ENCODE assay signal across 1 cellular context in the genomic region with DNA sequence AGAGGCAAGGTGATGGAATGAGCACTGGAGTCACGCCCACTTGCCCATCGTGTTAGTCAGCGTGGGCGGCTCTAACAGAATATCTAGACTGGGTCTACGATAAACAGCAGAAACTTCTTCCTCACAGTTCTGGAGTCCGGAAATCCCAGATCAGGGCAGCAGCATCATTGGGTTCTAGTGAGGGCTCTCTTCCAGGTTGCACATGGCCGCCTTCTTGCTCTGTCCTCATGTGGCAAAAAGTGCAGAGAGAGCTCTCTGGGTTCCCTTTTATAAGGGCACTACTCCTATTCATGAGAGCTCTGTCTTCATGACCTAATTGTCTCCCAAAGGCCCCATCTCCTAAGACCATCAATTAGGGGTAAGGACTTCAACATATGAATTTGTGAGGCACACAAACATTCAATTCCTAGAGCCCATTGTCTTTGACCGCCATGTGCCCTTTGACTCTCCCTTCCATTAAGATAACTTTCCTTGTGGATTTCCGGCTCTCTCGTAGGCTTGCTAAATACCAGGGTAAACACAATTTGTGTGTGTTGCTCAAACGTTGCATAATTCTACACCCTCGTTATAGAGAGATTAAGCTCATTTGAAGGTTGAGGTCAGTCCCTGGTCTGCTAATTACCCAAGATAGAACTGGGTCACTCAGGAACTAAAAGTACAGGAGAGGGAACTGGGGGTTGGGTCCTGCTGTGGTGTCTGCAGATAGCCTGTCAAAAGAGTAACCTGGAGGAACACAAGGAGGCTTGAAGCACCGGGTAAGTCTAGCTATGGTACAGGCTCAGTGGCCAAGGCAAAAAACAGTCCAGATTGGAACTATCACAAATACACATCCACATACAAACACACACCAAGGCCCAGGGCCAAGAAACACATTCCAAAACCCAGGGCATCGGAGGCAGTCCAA.
TF ChIP-seq lines count a peak whose summit lies in the region.

No MANE protein-coding gene starts in this region.

TF ChIP-seq in HepG2, 621 proteins besides CTCF, POLR2A, EP300 and RAD21 (continues in another document):
- TF ChIP-seq SMAD1 (CRISPR knock-in tag; IDR thresholded peaks at IDR 0.05; ENCODE audit: borderline replicate concordance, low read depth): no peak
- TF ChIP-seq ZNF350 (CRISPR knock-in tag; IDR thresholded peaks at IDR 0.05; ENCODE audit: borderline replicate concordance, low read depth): no peak; the same call in 1 of the 2 replicates
- TF ChIP-seq, protein P1, sequence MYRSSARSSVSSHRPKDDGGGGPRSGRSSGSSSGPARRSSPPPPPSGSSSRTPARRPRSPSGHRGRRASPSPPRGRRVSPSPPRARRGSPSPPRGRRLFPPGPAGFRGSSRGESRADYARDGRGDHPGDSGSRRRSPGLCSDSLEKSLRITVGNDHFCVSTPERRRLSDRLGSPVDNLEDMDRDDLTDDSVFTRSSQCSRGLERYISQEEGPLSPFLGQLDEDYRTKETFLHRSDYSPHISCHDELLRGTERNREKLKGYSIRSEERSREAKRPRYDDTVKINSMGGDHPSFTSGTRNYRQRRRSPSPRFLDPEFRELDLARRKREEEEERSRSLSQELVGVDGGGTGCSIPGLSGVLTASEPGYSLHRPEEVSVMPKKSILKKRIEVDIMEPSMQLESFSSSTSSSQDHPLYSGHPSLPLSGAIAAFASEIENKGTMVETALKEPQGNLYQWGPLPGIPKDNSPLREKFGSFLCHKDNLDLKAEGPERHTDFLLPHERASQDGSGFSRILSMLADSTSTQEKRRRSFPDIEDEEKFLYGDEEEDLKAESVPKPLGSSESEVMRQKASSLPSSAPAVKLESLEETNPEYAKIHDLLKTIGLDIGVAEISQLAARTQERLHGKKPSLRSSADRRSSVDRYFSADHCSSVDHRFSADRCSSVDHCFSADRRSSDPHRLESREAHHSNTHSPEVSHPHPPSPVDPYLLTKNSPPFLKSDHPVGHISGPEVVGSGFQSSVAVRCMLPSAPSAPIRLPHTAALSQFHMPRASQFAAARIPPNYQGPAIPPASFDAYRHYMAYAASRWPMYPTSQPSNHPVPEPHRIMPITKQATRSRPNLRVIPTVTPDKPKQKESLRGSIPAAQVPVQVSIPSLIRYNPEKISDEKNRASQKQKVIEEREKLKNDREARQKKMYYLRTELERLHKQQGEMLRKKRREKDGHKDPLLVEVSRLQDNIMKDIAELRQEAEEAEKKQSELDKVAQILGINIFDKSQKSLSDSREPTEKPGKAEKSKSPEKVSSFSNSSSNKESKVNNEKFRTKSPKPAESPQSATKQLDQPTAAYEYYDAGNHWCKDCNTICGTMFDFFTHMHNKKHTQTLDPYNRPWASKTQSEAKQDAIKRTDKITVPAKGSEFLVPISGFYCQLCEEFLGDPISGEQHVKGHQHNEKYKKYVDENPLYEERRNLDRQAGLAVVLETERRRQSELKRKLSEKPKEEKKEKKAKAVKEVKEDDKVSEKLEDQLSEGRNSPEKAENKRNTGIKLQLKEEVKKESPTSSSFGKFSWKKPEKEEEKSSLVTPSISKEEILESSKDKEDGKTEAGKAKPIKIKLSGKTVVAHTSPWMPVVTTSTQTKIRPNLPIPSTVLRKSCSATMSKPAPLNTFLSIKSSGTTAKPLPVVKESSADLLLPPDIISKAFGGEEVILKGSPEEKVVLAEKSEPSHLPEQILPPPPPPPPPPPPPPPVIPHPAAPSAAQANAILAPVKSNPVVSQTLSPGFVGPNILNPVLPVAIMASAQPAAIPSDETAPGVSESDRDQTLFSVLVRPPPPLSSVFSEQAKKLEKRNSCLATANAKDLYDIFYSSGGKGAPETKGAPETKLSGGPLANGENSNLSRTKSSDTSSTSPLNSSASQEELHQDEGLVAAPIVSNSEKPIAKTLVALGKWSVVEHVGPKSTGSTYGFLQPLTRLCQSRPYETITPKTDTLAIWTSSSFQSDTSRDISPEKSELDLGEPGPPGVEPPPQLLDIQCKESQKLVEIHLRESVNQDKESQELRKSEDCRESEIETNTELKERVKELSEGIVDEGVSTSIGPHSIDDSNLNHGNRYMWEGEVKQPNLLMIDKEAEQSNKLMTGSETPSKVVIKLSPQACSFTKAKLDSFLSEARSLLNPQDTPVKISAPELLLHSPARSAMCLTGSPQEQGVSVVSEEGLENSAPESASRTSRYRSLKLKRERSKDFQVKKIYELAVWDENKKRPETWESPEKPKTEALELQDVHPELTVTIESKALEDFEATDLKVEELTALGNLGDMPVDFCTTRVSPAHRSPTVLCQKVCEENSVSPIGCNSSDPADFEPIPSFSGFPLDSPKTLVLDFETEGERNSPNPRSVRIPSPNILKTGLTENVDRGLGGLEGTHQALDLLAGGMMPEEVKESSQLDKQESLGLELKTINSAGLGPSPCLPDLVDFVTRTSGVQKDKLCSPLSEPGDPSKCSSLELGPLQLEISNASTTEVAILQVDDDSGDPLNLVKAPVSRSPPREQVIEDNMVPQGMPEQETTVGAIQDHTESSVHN (CRISPR knock-in tag; IDR thresholded peaks at IDR 0.05): peak; percentile 42; the same call in 1 of the 2 replicates
- TF ChIP-seq, protein P2, sequence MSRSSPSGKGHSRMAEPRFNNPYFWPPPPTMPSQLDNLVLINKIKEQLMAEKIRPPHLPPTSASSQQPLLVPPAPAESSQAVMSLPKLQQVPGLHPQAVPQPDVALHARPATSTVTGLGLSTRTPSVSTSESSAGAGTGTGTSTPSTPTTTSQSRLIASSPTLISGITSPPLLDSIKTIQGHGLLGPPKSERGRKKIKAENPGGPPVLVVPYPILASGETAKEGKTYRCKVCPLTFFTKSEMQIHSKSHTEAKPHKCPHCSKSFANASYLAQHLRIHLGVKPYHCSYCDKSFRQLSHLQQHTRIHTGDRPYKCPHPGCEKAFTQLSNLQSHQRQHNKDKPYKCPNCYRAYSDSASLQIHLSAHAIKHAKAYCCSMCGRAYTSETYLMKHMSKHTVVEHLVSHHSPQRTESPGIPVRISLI (CRISPR knock-in tag; IDR thresholded peaks at IDR 0.05; ENCODE audit: borderline replicate concordance): peak; percentile 68; the same call in 1 of the 2 replicates
- peak; percentile 79; the same call in 1 of the 2 replicates for TF ChIP-seq ZNF772 (CRISPR knock-in tag; IDR thresholded peaks at IDR 0.05)
- 0 out of 2 replicates have a peak, but pooled peaks have one; percentile 46 for TF ChIP-seq GLI4 (CRISPR knock-in tag; IDR thresholded peaks at IDR 0.05; ENCODE audit: borderline replicate concordance)
- TF ChIP-seq SIX4 (CRISPR knock-in tag; IDR thresholded peaks at IDR 0.05): peak; percentile 90
- TF ChIP-seq TGIF2 (CRISPR knock-in tag; IDR thresholded peaks at IDR 0.05): peak; percentile 68; the same call in 1 of the 2 replicates
- TF ChIP-seq MYNN (CRISPR knock-in tag; IDR thresholded peaks at IDR 0.05; ENCODE audit: low read depth): no peak
- peak; percentile 98 for TF ChIP-seq ELF3 (CRISPR knock-in tag; IDR thresholded peaks at IDR 0.05)
- peak; percentile 91; the same call in 1 of the 2 replicates for TF ChIP-seq SP140L (CRISPR knock-in tag; IDR thresholded peaks at IDR 0.05; ENCODE audit: borderline replicate concordance)
- TF ChIP-seq NFKBIZ (CRISPR knock-in tag; IDR thresholded peaks at IDR 0.05): peak; percentile 83
- no peak for TF ChIP-seq ZNF143 (CRISPR knock-in tag; IDR thresholded peaks at IDR 0.05)
- TF ChIP-seq ZEB1 (IDR thresholded peaks at IDR 0.05; ENCODE audit: insufficient replicate concordance, low read depth): peak; percentile 76
- no peak for TF ChIP-seq ZNF468 (CRISPR knock-in tag; IDR thresholded peaks at IDR 0.05)
- no peak for TF ChIP-seq IKZF1 (IDR thresholded peaks at IDR 0.05)
- no peak for TF ChIP-seq ZNF839 (CRISPR knock-in tag; IDR thresholded peaks at IDR 0.05; ENCODE audit: borderline replicate concordance)
- TF ChIP-seq, protein P3, sequence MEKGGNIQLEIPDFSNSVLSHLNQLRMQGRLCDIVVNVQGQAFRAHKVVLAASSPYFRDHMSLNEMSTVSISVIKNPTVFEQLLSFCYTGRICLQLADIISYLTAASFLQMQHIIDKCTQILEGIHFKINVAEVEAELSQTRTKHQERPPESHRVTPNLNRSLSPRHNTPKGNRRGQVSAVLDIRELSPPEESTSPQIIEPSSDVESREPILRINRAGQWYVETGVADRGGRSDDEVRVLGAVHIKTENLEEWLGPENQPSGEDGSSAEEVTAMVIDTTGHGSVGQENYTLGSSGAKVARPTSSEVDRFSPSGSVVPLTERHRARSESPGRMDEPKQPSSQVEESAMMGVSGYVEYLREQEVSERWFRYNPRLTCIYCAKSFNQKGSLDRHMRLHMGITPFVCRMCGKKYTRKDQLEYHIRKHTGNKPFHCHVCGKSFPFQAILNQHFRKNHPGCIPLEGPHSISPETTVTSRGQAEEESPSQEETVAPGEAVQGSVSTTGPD (CRISPR knock-in tag; IDR thresholded peaks at IDR 0.05): no peak
- TF ChIP-seq GPBP1L1 (CRISPR knock-in tag; IDR thresholded peaks at IDR 0.05): no peak
- no peak for TF ChIP-seq ZNF354B (CRISPR knock-in tag; IDR thresholded peaks at IDR 0.05)
- TF ChIP-seq, protein P4, sequence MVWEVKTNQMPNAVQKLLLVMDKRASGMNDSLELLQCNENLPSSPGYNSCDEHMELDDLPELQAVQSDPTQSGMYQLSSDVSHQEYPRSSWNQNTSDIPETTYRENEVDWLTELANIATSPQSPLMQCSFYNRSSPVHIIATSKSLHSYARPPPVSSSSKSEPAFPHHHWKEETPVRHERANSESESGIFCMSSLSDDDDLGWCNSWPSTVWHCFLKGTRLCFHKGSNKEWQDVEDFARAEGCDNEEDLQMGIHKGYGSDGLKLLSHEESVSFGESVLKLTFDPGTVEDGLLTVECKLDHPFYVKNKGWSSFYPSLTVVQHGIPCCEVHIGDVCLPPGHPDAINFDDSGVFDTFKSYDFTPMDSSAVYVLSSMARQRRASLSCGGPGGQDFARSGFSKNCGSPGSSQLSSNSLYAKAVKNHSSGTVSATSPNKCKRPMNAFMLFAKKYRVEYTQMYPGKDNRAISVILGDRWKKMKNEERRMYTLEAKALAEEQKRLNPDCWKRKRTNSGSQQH (CRISPR knock-in tag; IDR thresholded peaks at IDR 0.05; ENCODE audit: low read depth): no peak; the same call in 1 of the 2 replicates
- TF ChIP-seq, protein P5, sequence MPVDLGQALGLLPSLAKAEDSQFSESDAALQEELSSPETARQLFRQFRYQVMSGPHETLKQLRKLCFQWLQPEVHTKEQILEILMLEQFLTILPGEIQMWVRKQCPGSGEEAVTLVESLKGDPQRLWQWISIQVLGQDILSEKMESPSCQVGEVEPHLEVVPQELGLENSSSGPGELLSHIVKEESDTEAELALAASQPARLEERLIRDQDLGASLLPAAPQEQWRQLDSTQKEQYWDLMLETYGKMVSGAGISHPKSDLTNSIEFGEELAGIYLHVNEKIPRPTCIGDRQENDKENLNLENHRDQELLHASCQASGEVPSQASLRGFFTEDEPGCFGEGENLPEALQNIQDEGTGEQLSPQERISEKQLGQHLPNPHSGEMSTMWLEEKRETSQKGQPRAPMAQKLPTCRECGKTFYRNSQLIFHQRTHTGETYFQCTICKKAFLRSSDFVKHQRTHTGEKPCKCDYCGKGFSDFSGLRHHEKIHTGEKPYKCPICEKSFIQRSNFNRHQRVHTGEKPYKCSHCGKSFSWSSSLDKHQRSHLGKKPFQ (CRISPR knock-in tag; IDR thresholded peaks at IDR 0.05; ENCODE audit: insufficient replicate concordance): peak; percentile 49
- TF ChIP-seq ZC3H13 (CRISPR knock-in tag; IDR thresholded peaks at IDR 0.05): peak; percentile 28; the same call in 1 of the 2 replicates
- peak; percentile 63; the same call in 1 of the 2 replicates for TF ChIP-seq ARNTL (CRISPR knock-in tag; IDR thresholded peaks at IDR 0.05)
- TF ChIP-seq, protein P6, sequence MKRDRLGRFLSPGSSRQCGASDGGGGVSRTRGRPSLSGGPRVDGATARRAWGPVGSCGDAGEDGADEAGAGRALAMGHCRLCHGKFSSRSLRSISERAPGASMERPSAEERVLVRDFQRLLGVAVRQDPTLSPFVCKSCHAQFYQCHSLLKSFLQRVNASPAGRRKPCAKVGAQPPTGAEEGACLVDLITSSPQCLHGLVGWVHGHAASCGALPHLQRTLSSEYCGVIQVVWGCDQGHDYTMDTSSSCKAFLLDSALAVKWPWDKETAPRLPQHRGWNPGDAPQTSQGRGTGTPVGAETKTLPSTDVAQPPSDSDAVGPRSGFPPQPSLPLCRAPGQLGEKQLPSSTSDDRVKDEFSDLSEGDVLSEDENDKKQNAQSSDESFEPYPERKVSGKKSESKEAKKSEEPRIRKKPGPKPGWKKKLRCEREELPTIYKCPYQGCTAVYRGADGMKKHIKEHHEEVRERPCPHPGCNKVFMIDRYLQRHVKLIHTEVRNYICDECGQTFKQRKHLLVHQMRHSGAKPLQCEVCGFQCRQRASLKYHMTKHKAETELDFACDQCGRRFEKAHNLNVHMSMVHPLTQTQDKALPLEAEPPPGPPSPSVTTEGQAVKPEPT (CRISPR knock-in tag; IDR thresholded peaks at IDR 0.05; ENCODE audit: low read depth): no peak
- no peak for TF ChIP-seq AKNA (CRISPR knock-in tag; IDR thresholded peaks at IDR 0.05; ENCODE audit: borderline replicate concordance)
